1 cellular context compared by ENCODE assay signal in genomic region chr22:19197997-19198865, GRCh38.
TF ChIP-seq lines count a peak whose summit lies in the region.

No MANE protein-coding gene starts in this region.

TF ChIP-seq in K562, 482 proteins besides CTCF, POLR2A, EP300 and RAD21 (continued from another document):
- TF ChIP-seq NFYB (IDR thresholded peaks at IDR 0.05; ENCODE audit: extremely low read depth, insufficient read length) (no peak), E4F1 (CRISPR knock-in tag; IDR thresholded peaks at IDR 0.05; ENCODE audit: borderline replicate concordance) (no peak), MCM2 (IDR thresholded peaks at IDR 0.05; ENCODE audit: low read depth) (no peak), XRCC3 (IDR thresholded peaks at IDR 0.05) (no peak), MTA2 (IDR thresholded peaks at IDR 0.05; ENCODE audit: low read depth) (no peak), ZNF354B (CRISPR knock-in tag; IDR thresholded peaks at IDR 0.05) (no peak), ZNF274 (IDR thresholded peaks at IDR 0.05; ENCODE audit: borderline replicate concordance, low read depth, low read length) (no peak), ZNF24 (IDR thresholded peaks at IDR 0.05) (no peak), ZNF57 (CRISPR knock-in tag; IDR thresholded peaks at IDR 0.05) (no peak), OTX1 (CRISPR knock-in tag; IDR thresholded peaks at IDR 0.05) (0 out of 2 replicates have a peak, but pooled peaks have one; percentile 14), ZC3H11A (IDR thresholded peaks at IDR 0.05; ENCODE audit: low read depth, low read length) (no peak), SMC3 (conservative IDR thresholded peaks at IDR 0.05; ENCODE audit: insufficient read depth, low read depth, low read length) (no peak), SP2 (IDR thresholded peaks at IDR 0.05; ENCODE audit: extremely low read depth, low read depth, low read length, poor library complexity, severe bottlenecking) (peak; percentile 10), NEUROD1 (IDR thresholded peaks at IDR 0.05; ENCODE audit: borderline replicate concordance, low read depth, low read length, partially characterized antibody) (no peak), RNF219 (CRISPR knock-in tag; IDR thresholded peaks at IDR 0.05) (no peak), AFF1 (IDR thresholded peaks at IDR 0.05; ENCODE audit: low read depth in 1 of 2, partially characterized antibody in 2 of 2) (no peak), HNRNPK (IDR thresholded peaks at IDR 0.05; ENCODE audit: low read depth, low read length, poor library complexity, severe bottlenecking) (no peak), ZNF431 (CRISPR knock-in tag; IDR thresholded peaks at IDR 0.05) (0 out of 2 replicates have a peak, but pooled peaks have one; percentile 55), FOXM1 (IDR thresholded peaks at IDR 0.05; ENCODE audit: low read depth) (no peak), FOXM1 (CRISPR knock-in tag; IDR thresholded peaks at IDR 0.05; ENCODE audit: low read depth) (no peak), TAF1 (IDR thresholded peaks at IDR 0.05; ENCODE audit: control insufficient read depth, extremely low read depth, insufficient read depth, low read length, severe bottlenecking) (no peak)
- TF ChIP-seq, protein P1, sequence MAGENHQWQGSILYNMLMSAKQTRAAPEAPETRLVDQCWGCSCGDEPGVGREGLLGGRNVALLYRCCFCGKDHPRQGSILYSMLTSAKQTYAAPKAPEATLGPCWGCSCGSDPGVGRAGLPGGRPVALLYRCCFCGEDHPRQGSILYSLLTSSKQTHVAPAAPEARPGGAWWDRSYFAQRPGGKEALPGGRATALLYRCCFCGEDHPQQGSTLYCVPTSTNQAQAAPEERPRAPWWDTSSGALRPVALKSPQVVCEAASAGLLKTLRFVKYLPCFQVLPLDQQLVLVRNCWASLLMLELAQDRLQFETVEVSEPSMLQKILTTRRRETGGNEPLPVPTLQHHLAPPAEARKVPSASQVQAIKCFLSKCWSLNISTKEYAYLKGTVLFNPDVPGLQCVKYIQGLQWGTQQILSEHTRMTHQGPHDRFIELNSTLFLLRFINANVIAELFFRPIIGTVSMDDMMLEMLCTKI (IDR thresholded peaks at IDR 0.05; ENCODE audit: partially characterized antibody), result no peak
